Comparison of ENCODE assay signal across 20 cellular contexts in the genomic region with DNA sequence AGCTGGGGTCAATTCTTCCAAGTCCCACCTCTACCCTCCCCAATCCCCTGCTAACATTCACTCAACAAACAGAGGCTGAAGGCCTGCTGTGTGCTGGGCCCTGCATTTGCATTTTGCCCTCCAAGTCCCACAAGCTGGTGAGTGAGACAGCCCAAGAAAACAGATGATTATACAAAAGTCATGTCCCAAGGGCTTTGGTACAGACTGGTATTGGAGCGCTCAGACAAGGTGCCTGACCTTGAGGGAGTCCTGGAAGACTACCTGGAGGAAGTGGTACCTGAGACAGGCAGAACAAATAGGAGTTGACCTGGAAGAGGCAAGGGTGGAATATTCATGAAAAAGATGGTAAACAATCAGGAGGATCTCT. TPM values are rescaled to one million over a fixed set of nuclear protein-coding genes. Genes with fewer than 3 reads are reported as not detected.
DNase-seq lines count a peak whose midpoint lies in the region; ATAC-seq, FAIRE-seq and TF ChIP-seq lines count a peak whose summit lies in the region.
"Had no signal": no experiment of that assay in that cellular context is flagged by ENCODE, and none has a peak within 500 bp of the region (broad histone marks: within the 10 kb centered on the region; RNA-seq: fewer than 3 reads in every experiment).

No MANE protein-coding gene starts in this region.

- H4K5ac ChIP-seq in mesendoderm (ENCODE audit: low read length): no peak overlapping the region

- H3K9ac ChIP-seq in mesendoderm (ENCODE audit: low read length): peak overlapping the region; percentile 86
- H3K9ac ChIP-seq in smooth muscle cell (ENCODE audit: low read depth): peak overlapping the region; percentile 30

- H3K27me3 ChIP-seq in ascending aorta (no peaks in the 10 kb centered on the region), mesendoderm (ENCODE audit: insufficient read depth, low read length, poor library complexity) (no peaks in the 10 kb centered on the region), smooth muscle cell (ENCODE audit: low read depth) (no peaks in the 10 kb centered on the region)

- H3K27me3 Mint-ChIP-seq in effector memory CD8-positive, alpha-beta T cell: peaks cover 53 to 67% of the 10 kb centered on the region in 2 donors
- H3K27me3 Mint-ChIP-seq in activated T-helper 2 cell treated with anti-CD3 and anti-CD28 coated beads, Interferon-gamma antibody, Interleukin-2, Interleukin-4, amounts not matched to agents 10 μg/mL and 5 μg/mL and 100 μg/mL, durations not matched to agents 14 hours and 24 hours and 36 hours (ENCODE audit: low read depth): peaks cover 37% of the 10 kb centered on the region

- peak overlapping the region; percentile 38 for H3K4ac ChIP-seq in mesendoderm (ENCODE audit: low read depth, low read length)

- H3K36me3 Mint-ChIP-seq in effector memory CD8-positive, alpha-beta T cell (ENCODE audit: insufficient read depth): peaks cover 6% of the 10 kb centered on the region
- no peaks in the 10 kb centered on the region for H3K36me3 Mint-ChIP-seq in activated T-helper 2 cell treated with anti-CD3 and anti-CD28 coated beads, Interferon-gamma antibody, Interleukin-2, Interleukin-4, amounts not matched to agents 10 μg/mL and 5 μg/mL and 100 μg/mL, durations not matched to agents 14 hours and 24 hours and 36 hours (ENCODE audit: low read depth)
- H3K36me3 Mint-ChIP-seq: naive thymus-derived CD4-positive, alpha-beta T cell had no signal

- no peak overlapping the region for H3K18ac ChIP-seq in mesendoderm (ENCODE audit: low read length)

- no peak overlapping the region for H3K27ac Mint-ChIP-seq in effector memory CD8-positive, alpha-beta T cell
- no peak overlapping the region for H3K27ac Mint-ChIP-seq in activated T-helper 2 cell treated with anti-CD3 and anti-CD28 coated beads, Interferon-gamma antibody, Interleukin-2, Interleukin-4, amounts not matched to agents 10 μg/mL and 5 μg/mL and 100 μg/mL, durations not matched to agents 14 hours and 24 hours and 36 hours
- H3K27ac Mint-ChIP-seq: activated CD4-positive, alpha-beta T cell treated with anti-CD3 and anti-CD28 coated beads for 36 hours; naive thymus-derived CD4-positive, alpha-beta T cell; T-helper 1 cell treated with Interleukin-12 subunit alpha and Interleukin-12 subunit beta and Interleukin-4 antibody, amounts not matched to agents 30 μg/mL and 1 μg/mL, for 36 hours had no signal

- no peak overlapping the region for H3K4me2 ChIP-seq in mesendoderm (ENCODE audit: low read length)
- H3K4me2 ChIP-seq in smooth muscle cell: peak overlapping the region; percentile 63

- H3K79me1 ChIP-seq in mesendoderm (ENCODE audit: low read length): no peaks in the 10 kb centered on the region

- H3F3A ChIP-seq in smooth muscle cell (ENCODE audit: low read depth): peaks cover 9% of the 10 kb centered on the region

- no peaks in the 10 kb centered on the region for H3K9me3 Mint-ChIP-seq in effector memory CD8-positive, alpha-beta T cell
- H3K9me3 Mint-ChIP-seq in activated T-helper 2 cell treated with anti-CD3 and anti-CD28 coated beads, Interferon-gamma antibody, Interleukin-2, Interleukin-4, amounts not matched to agents 10 μg/mL and 5 μg/mL and 100 μg/mL, durations not matched to agents 14 hours and 24 hours and 36 hours: no peaks in the 10 kb centered on the region
- H3K9me3 Mint-ChIP-seq: naive thymus-derived CD4-positive, alpha-beta T cell; T-helper 1 cell treated with Interleukin-12 subunit alpha and Interleukin-12 subunit beta and Interleukin-4 antibody, amounts not matched to agents 30 μg/mL and 1 μg/mL, for 36 hours had no signal

- no peak overlapping the region for H3K23ac ChIP-seq in mesendoderm (ENCODE audit: low read length)

- ATAC-seq in effector memory CD8-positive, alpha-beta T cell (replicated peaks): no peak
- no peak for ATAC-seq in HG02981 (IDR thresholded peaks at IDR 0.05; ENCODE audit: unreplicated experiment)
- ATAC-seq: activated CD4-positive, alpha-beta T cell treated with anti-CD3 and anti-CD28 coated beads for 36 hours; foreskin keratinocyte; naive thymus-derived CD4-positive, alpha-beta T cell had no signal

- no peak overlapping the region for H2BK5ac ChIP-seq in mesendoderm (ENCODE audit: low read length)

- H3K9me3 ChIP-seq in ascending aorta: no peaks in the 10 kb centered on the region
- H3K9me3 ChIP-seq in smooth muscle cell (replicated peaks; ENCODE audit: low read depth): no peaks in the 10 kb centered on the region

- TF ChIP-seq CTCF in D721Med (IDR thresholded peaks at IDR 0.05; ENCODE audit: insufficient read depth, missing control alignments) (no peak), ascending aorta (IDR thresholded peaks at IDR 0.05) (no peak), smooth muscle cell (IDR thresholded peaks at IDR 0.05; ENCODE audit: borderline replicate concordance, insufficient read depth, poor library complexity, severe bottlenecking) (no peak)

- H3K27ac ChIP-seq in ascending aorta (peak overlapping the region; percentile 81 to 87), mesendoderm (ENCODE audit: low read depth, low read length) (peak overlapping the region; percentile 88), smooth muscle cell (ENCODE audit: low read depth) (peak overlapping the region; percentile 28)
- H3K27ac ChIP-seq: foreskin keratinocyte, RWPE1 had no signal

- H3K79me2 ChIP-seq in mesendoderm (ENCODE audit: control insufficient read depth, insufficient read depth, low read length) (no peaks in the 10 kb centered on the region), smooth muscle cell (ENCODE audit: low read depth) (peaks cover 14% of the 10 kb centered on the region)

- intact Hi-C loops in ascending aorta (cut with DNase I): no loop called here
- intact Hi-C loops in activated T-helper 2 cell treated with anti-CD3 and anti-CD28 coated beads, Interferon-gamma antibody, Interleukin-2, Interleukin-4, amounts not matched to agents 10 μg/mL and 5 μg/mL and 100 μg/mL, durations not matched to agents 14 hours and 24 hours and 36 hours (cut with micrococcal nuclease): loop anchor here (5.0 kb wide), 1 partner anchor 45 kb away; no protein-coding TSS in a partner anchor

- no peaks in the 10 kb centered on the region for H4K20me1 ChIP-seq in smooth muscle cell (ENCODE audit: low read depth)

- H2AK5ac ChIP-seq in mesendoderm (ENCODE audit: low read length): no peak overlapping the region

- no peak overlapping the region for H2BK120ac ChIP-seq in mesendoderm (ENCODE audit: low read depth, low read length)

- H3K4me1 ChIP-seq in ascending aorta: peaks cover 12 to 17% of the 10 kb centered on the region in 2 donors
- peaks cover 8% of the 10 kb centered on the region for H3K4me1 ChIP-seq in mesendoderm (ENCODE audit: control insufficient read depth, low read depth, low read length)
- H3K4me1 ChIP-seq in smooth muscle cell (ENCODE audit: low read depth): peaks cover 34% of the 10 kb centered on the region

- peak overlapping the region; percentile 72 to 91 for H3K4me3 ChIP-seq in ascending aorta
- no peak overlapping the region for H3K4me3 ChIP-seq in mesendoderm (ENCODE audit: low read length)
- no peak overlapping the region for H3K4me3 ChIP-seq in smooth muscle cell
- H3K4me3 ChIP-seq: skin epidermis had no signal

- H3K4me1 Mint-ChIP-seq in effector memory CD8-positive, alpha-beta T cell (ENCODE audit: low read depth in 2 of 2): peaks cover 4 to 9% of the 10 kb centered on the region in 2 donors
- peaks cover 4% of the 10 kb centered on the region for H3K4me1 Mint-ChIP-seq in activated T-helper 2 cell treated with anti-CD3 and anti-CD28 coated beads, Interferon-gamma antibody, Interleukin-2, Interleukin-4, amounts not matched to agents 10 μg/mL and 5 μg/mL and 100 μg/mL, durations not matched to agents 14 hours and 24 hours and 36 hours (ENCODE audit: low read depth)

- H4K8ac ChIP-seq in mesendoderm (ENCODE audit: low read depth, low read length): no peak overlapping the region

- peak; percentile 87 for FAIRE-seq in D721Med (lab: Jason Lieb, UNC)
- FAIRE-seq: H54, islet of Langerhans had no signal

- H3K36me3 ChIP-seq in ascending aorta (peaks cover 32 to 43% of the 10 kb centered on the region in 2 donors), mesendoderm (ENCODE audit: control insufficient read depth, insufficient read depth, low read length) (no peaks in the 10 kb centered on the region), smooth muscle cell (ENCODE audit: low read depth) (no peaks in the 10 kb centered on the region)

- H3K56ac ChIP-seq in mesendoderm (ENCODE audit: low read length): peak overlapping the region; percentile 95

- no CpG with 5 or more reads among the region's 1 CpG for WGBS in mesendoderm (ENCODE audit: extremely low coverage, insufficient coverage, low lambda C conversion rate)
- WGBS in smooth muscle cell (ENCODE audit: low lambda C conversion rate): 96% methylated on average over 1 of the region's 1 CpG

- H2AFZ ChIP-seq in smooth muscle cell (ENCODE audit: low read depth): peak overlapping the region; percentile 30

- H2BK15ac ChIP-seq in mesendoderm (replicated peaks; ENCODE audit: low read depth): no peak overlapping the region

- DNase-seq in D721Med (ENCODE audit: insufficient read length, low spot score): no peak
- DNase-seq in ascending aorta (ENCODE audit: low spot score in 2 of 2): no peak
- no peak for DNase-seq in mesendoderm
- DNase-seq in smooth muscle cell (lab: John Stamatoyannopoulos, UW; ENCODE audit: unreplicated experiment): no peak
- no peak for DNase-seq in effector memory CD8-positive, alpha-beta T cell
- no peak for DNase-seq in activated effector memory CD4-positive, alpha-beta T cell treated with Interleukin-2 at 50 U/mL for 16 hours
- no peak for DNase-seq in activated T-helper 2 cell treated with anti-CD3 and anti-CD28 coated beads, Interferon-gamma antibody, Interleukin-2, Interleukin-4, amounts not matched to agents 10 μg/mL and 5 μg/mL and 100 μg/mL, durations not matched to agents 14 hours and 24 hours and 36 hours (ENCODE audit: low spot score)
- DNase-seq: activated CD4-positive, alpha-beta T cell treated with anti-CD3 and anti-CD28 coated beads for 36 hours; activated T-cell treated with anti-CD3 and anti-CD28 coated beads, Interleukin-2, amount 50 U/mL, for 1 hour; anterior cingulate cortex; effector CD4-positive, alpha-beta T cell; foreskin keratinocyte; naive thymus-derived CD4-positive, alpha-beta T cell; NCI-H748 treated with DMSO at 0.1 percent for 48 hours had no signal

- no peak overlapping the region for H3K4me3 Mint-ChIP-seq in effector memory CD8-positive, alpha-beta T cell
- H3K4me3 Mint-ChIP-seq in activated T-helper 2 cell treated with anti-CD3 and anti-CD28 coated beads, Interferon-gamma antibody, Interleukin-2, Interleukin-4, amounts not matched to agents 10 μg/mL and 5 μg/mL and 100 μg/mL, durations not matched to agents 14 hours and 24 hours and 36 hours (ENCODE audit: low read depth): no peak overlapping the region
- H3K4me3 Mint-ChIP-seq: activated CD4-positive, alpha-beta T cell treated with anti-CD3 and anti-CD28 coated beads for 36 hours; naive thymus-derived CD4-positive, alpha-beta T cell; T-helper 1 cell treated with Interleukin-12 subunit alpha and Interleukin-12 subunit beta and Interleukin-4 antibody, amounts not matched to agents 30 μg/mL and 1 μg/mL, for 36 hours had no signal

RNA-seq across cellular contexts. Expression of gene LMOD1, which starts 4.2 kb away (rescaled TPM):
- total RNA-seq in ascending aorta: 316 TPM
- 0.11 TPM for polyA plus RNA-seq in mesendoderm (2013, experiment 1 of 2)
- polyA plus RNA-seq in mesendoderm (2013, experiment 2 of 2): 0.13 TPM
- 4.0 and 6.5 TPM in 2 replicates for total RNA-seq in smooth muscle cell
- 5.6 and 6.2 TPM in 2 replicates for polyA plus RNA-seq in smooth muscle cell
- total RNA-seq in activated T-helper 2 cell treated with anti-CD3 and anti-CD28 coated beads, Interferon-gamma antibody, Interleukin-2, Interleukin-4, amounts not matched to agents 10 μg/mL and 5 μg/mL and 100 μg/mL, durations not matched to agents 14 hours and 24 hours and 36 hours: not detected in 2 replicates
- total RNA-seq: activated CD4-positive, alpha-beta T cell treated with anti-CD3 and anti-CD28 coated beads for 36 hours; foreskin keratinocyte; naive thymus-derived CD4-positive, alpha-beta T cell had no signal
- polyA plus RNA-seq: foreskin keratinocyte; naive thymus-derived CD4-positive, alpha-beta T cell had no signal

RNA-seq across cellular contexts. Expression of gene TIMM17A, which starts 13.2 kb away (rescaled TPM):
- 7.9 TPM for total RNA-seq in ascending aorta
- polyA plus RNA-seq in mesendoderm (2013, experiment 1 of 2): 52.3 TPM
- 50.5 TPM for polyA plus RNA-seq in mesendoderm (2013, experiment 2 of 2)
- total RNA-seq in smooth muscle cell: 78.6 and 99.3 TPM in 2 replicates
- 102 and 117 TPM in 2 replicates for polyA plus RNA-seq in smooth muscle cell
- total RNA-seq in activated T-helper 2 cell treated with anti-CD3 and anti-CD28 coated beads, Interferon-gamma antibody, Interleukin-2, Interleukin-4, amounts not matched to agents 10 μg/mL and 5 μg/mL and 100 μg/mL, durations not matched to agents 14 hours and 24 hours and 36 hours: 92.6 and 96.0 TPM in 2 replicates

RNA-seq across cellular contexts. Expression of gene RNPEP, which starts 40.3 kb away (rescaled TPM):
- total RNA-seq in ascending aorta (106 TPM), smooth muscle cell (50.6 and 53.4 TPM in 2 replicates)
- 27.2 TPM for polyA plus RNA-seq in mesendoderm (2013, experiment 1 of 2)
- 27.8 TPM for polyA plus RNA-seq in mesendoderm (2013, experiment 2 of 2)
- polyA plus RNA-seq in smooth muscle cell: 59.0 and 70.9 TPM in 2 replicates
- 42.5 and 43.6 TPM in 2 replicates for total RNA-seq in activated T-helper 2 cell treated with anti-CD3 and anti-CD28 coated beads, Interferon-gamma antibody, Interleukin-2, Interleukin-4, amounts not matched to agents 10 μg/mL and 5 μg/mL and 100 μg/mL, durations not matched to agents 14 hours and 24 hours and 36 hours

RNA-seq across cellular contexts. Expression of gene SHISA4, which starts 53.4 kb away (rescaled TPM):
- total RNA-seq in ascending aorta (62.5 TPM), smooth muscle cell (23.1 and 30.1 TPM in 2 replicates)
- polyA plus RNA-seq in mesendoderm (2013, experiment 1 of 2): 2.5 TPM
- 2.7 TPM for polyA plus RNA-seq in mesendoderm (2013, experiment 2 of 2)
- 64.4 and 73.5 TPM in 2 replicates for polyA plus RNA-seq in smooth muscle cell
- 0.41 and 0.48 TPM in 2 replicates for total RNA-seq in activated T-helper 2 cell treated with anti-CD3 and anti-CD28 coated beads, Interferon-gamma antibody, Interleukin-2, Interleukin-4, amounts not matched to agents 10 μg/mL and 5 μg/mL and 100 μg/mL, durations not matched to agents 14 hours and 24 hours and 36 hours
- polyA plus RNA-seq: naive thymus-derived CD4-positive, alpha-beta T cell had no signal

Comparison
In these comparisons a context has a peak if more than half of its experiments do, and no peak if none do; other contexts are left out.
1. H3K27ac ChIP-seq: peak in every context shown above with its lines; median percentile 88 in mesendoderm; 84 in ascending aorta; 28 in smooth muscle cell.
2. H3K4me3 ChIP-seq: peak in ascending aorta (2 of 2); none in mesendoderm (single experiment) and smooth muscle cell (single experiment).
3. RNA of gene LMOD1, which starts 4.2 kb away (total RNA-seq): 316 TPM in ascending aorta (single experiment); 4.0 to 6.5 TPM in smooth muscle cell and not detected in activated T-helper 2 cell treated with anti-CD3 and anti-CD28 coated beads, Interferon-gamma antibody, Interleukin-2, Interleukin-4, amounts not matched to agents 10 μg/mL and 5 μg/mL and 100 μg/mL, durations not matched to agents 14 hours and 24 hours and 36 hours; every median in the first group is over 10 times any median in the second.